In the genomic region with DNA sequence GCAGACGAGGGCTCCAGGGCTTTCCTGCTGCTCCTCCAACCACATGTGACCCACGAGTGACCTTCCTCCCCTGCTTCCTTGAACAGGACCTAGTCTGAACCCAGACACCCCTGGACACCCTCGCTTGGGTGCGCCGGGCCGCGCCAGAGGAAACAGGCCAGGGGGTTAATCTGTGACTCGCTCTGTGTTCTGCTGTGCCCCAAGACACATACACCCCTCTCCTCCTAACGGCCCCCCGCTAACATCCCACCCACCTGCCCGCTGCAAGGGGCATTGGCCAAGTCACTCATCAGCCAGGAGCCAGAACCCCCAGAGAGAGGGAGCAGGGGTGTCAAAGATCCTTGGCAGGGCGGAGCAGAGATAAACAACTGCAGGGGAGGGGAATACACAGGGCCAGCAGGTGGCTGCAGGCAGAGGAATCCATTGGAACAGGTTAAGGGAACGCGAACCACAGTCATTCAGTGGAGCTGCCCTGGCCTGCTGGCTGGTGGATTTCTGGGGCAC, we compare ENCODE assay signal across 1 cellular context.
TF ChIP-seq lines count a peak whose summit lies in the region.

No MANE protein-coding gene starts in this region.

TF ChIP-seq in SK-N-SH, 30 proteins besides CTCF, POLR2A, EP300 and RAD21 (continued from another document):
- TF ChIP-seq, protein P1, sequence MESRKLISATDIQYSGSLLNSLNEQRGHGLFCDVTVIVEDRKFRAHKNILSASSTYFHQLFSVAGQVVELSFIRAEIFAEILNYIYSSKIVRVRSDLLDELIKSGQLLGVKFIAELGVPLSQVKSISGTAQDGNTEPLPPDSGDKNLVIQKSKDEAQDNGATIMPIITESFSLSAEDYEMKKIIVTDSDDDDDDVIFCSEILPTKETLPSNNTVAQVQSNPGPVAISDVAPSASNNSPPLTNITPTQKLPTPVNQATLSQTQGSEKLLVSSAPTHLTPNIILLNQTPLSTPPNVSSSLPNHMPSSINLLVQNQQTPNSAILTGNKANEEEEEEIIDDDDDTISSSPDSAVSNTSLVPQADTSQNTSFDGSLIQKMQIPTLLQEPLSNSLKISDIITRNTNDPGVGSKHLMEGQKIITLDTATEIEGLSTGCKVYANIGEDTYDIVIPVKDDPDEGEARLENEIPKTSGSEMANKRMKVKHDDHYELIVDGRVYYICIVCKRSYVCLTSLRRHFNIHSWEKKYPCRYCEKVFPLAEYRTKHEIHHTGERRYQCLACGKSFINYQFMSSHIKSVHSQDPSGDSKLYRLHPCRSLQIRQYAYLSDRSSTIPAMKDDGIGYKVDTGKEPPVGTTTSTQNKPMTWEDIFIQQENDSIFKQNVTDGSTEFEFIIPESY (IDR thresholded peaks at IDR 0.05; ENCODE audit: borderline replicate concordance, low read depth), result no peak
- no peak for TF ChIP-seq ELF1 (IDR thresholded peaks at IDR 0.05)
- TF ChIP-seq JUND (IDR thresholded peaks at IDR 0.05), result no peak
- TF ChIP-seq RCOR1 (IDR thresholded peaks at IDR 0.05; ENCODE audit: low read length), result no peak
- TF ChIP-seq EZH2phosphoT487 (IDR thresholded peaks at IDR 0.05; ENCODE audit: borderline replicate concordance, low read depth), result no peak
- TF ChIP-seq REST (IDR thresholded peaks at IDR 0.05; ENCODE audit: low read depth, low read length), result no peak
- no peak for TF ChIP-seq POLR2AphosphoS5 (IDR thresholded peaks at IDR 0.05; ENCODE audit: low read depth, low read length)
- no peak for TF ChIP-seq MXI1 (IDR thresholded peaks at IDR 0.05; ENCODE audit: low read depth, low read length)
- no peak for TF ChIP-seq TCF12 (IDR thresholded peaks at IDR 0.05)
